Comparison of ENCODE assay signal across 12 cellular contexts in the genomic region with DNA sequence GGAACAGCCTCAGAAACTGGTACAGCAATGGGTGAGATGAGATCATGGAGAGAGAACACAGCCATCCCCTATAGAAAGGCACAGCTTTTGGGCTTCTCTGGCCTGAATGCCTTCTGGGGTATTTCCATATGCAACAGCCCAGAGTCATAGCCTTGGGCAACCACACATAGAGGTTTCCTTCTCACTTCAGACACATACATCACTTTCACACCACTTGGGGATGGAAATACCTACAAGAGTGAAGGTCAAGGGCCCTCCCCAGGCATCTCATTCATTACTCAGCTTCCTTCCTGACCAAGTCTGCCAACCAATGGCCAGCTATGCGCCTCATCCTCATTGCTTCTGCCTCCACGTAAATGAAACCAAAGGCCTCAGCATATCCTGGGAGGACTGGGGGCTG.
A peak's percentile ranks its signal among the peaks of the same experiment; 100 is the strongest.
DNase-seq lines count a peak whose midpoint lies in the region; ATAC-seq lines count a peak whose summit lies in the region.
"Had no signal": no experiment of that assay in that cellular context is flagged by ENCODE, and none has a peak within 500 bp of the region (broad histone marks: within the 10 kb centered on the region; RNA-seq: fewer than 3 reads in every experiment).

No MANE protein-coding gene starts in this region.

- DNase-seq in EL: peak; percentile 50
- no peak for DNase-seq in nucleus accumbens (lab: John Stamatoyannopoulos, UW)
- no peak for DNase-seq in DMS79 treated with DMSO at 0.1 percent for 48 hours (lab: John Stamatoyannopoulos, UW)
- DNase-seq in HPDE6-E6E7 (ENCODE audit: extremely low spot score): no peak
- no peak for DNase-seq in HUDEP-2 (lab: John Stamatoyannopoulos, UW; ENCODE audit: unreplicated experiment in 76 of 76)
- DNase-seq: activated naive CD4-positive, alpha-beta T cell treated with anti-CD3 and anti-CD28 coated beads, Interleukin-2, amount 50 U/mL, for 16 hours; NCI-H1105 treated with DMSO at 0.1 percent for 48 hours; NCI-H82; occipital lobe had no signal

- ATAC-seq in GM19023 (IDR thresholded peaks at IDR 0.05; ENCODE audit: unreplicated experiment): peak; percentile 78
- peak; percentile 92 for ATAC-seq in HG02610 (IDR thresholded peaks at IDR 0.05; ENCODE audit: unreplicated experiment)
- peak; percentile 55 for ATAC-seq in HG03565 (IDR thresholded peaks at IDR 0.05; ENCODE audit: unreplicated experiment)
